8 cellular contexts compared by ENCODE assay signal in genomic region chr12:6461401-6462233, GRCh38. TPM values are rescaled to one million over a fixed set of nuclear protein-coding genes. Genes with fewer than 3 reads are reported as not detected.
DNase-seq lines count a peak whose midpoint lies in the region; ATAC-seq and TF ChIP-seq lines count a peak whose summit lies in the region.

No MANE protein-coding gene starts in this region.

- peak overlapping the region; percentile 95 for H3K27ac ChIP-seq in KOPT-K1 (ENCODE audit: low read depth, low read length, poor library complexity, severe bottlenecking)

- peak; percentile 87 for DNase-seq in Ammon's horn (ENCODE audit: low spot score)
- peak; percentile 88 for DNase-seq in activated CD8-positive, alpha-beta memory T cell treated with anti-CD3 and anti-CD28 coated beads for 24 hours
- peak; percentile 80 for DNase-seq in germinal center (ENCODE audit: low spot score)
- DNase-seq in stimulated activated CD4-positive, alpha-beta T cell treated with anti-CD3 and anti-CD28 coated beads, Interleukin-2, amount 100 ng/mL, for 24 hours = peak; percentile 79 to 80
- no peak for DNase-seq in BE2C
- no peak for DNase-seq in DMS153 treated with DMSO at 0.1 percent for 48 hours (lab: John Stamatoyannopoulos, UW; ENCODE audit: unreplicated experiment)

- H3K4me3 ChIP-seq in BE2C (ENCODE audit: low read depth, low read length) = no peak overlapping the region

- no peaks in the 10 kb centered on the region for H3K4me1 ChIP-seq in BE2C

- H3K36me3 ChIP-seq in KOPT-K1 (ENCODE audit: insufficient read depth, low read length) (peaks cover 93% of the 10 kb centered on the region), BE2C (peaks cover 51% of the 10 kb centered on the region)

- H3K27me3 ChIP-seq in BE2C = no peaks in the 10 kb centered on the region

- H3K9me3 ChIP-seq in KOPT-K1 (ENCODE audit: insufficient read depth, low read length, poor library complexity, severe bottlenecking) (no peaks in the 10 kb centered on the region), BE2C (no peaks in the 10 kb centered on the region)

- TF ChIP-seq CTCF in BE2C (IDR thresholded peaks at IDR 0.05; ENCODE audit: low read depth, low read length) = no peak

- ATAC-seq in GM21360 (IDR thresholded peaks at IDR 0.05; ENCODE audit: unreplicated experiment) = peak; percentile 80

RNA-seq across cellular contexts. Expression of gene VAMP1, which starts 8.9 kb away (rescaled TPM):
- polyA plus RNA-seq in BE2C (2012; ENCODE audit: insufficient read depth, insufficient read length, low read depth) = 4.2 TPM

RNA-seq across cellular contexts. Expression of gene TAPBPL, which starts 9.8 kb away (rescaled TPM):
- 9.8 TPM for polyA plus RNA-seq in BE2C (2012; ENCODE audit: insufficient read depth, insufficient read length, low read depth)

RNA-seq across cellular contexts. Expression of gene CD27, which starts 16.9 kb away (rescaled TPM):
- 2.4 TPM for polyA plus RNA-seq in BE2C (2012; ENCODE audit: insufficient read depth, insufficient read length, low read depth)

RNA-seq across cellular contexts. Expression of gene MRPL51, which starts 31.4 kb away (rescaled TPM):
- 231 TPM for polyA plus RNA-seq in BE2C (2012; ENCODE audit: insufficient read depth, insufficient read length, low read depth)

RNA-seq across cellular contexts. Expression of gene NCAPD2, which starts 32.3 kb away (rescaled TPM):
- 41.8 TPM for polyA plus RNA-seq in BE2C (2012; ENCODE audit: insufficient read depth, insufficient read length, low read depth)

Comparison
In these comparisons a context has a peak if more than half of its experiments do, and no peak if none do; other contexts are left out.
1. DNase-seq: peak in Ammon's horn (single experiment), activated CD8-positive, alpha-beta memory T cell treated with anti-CD3 and anti-CD28 coated beads for 24 hours (single experiment), germinal center (single experiment) and stimulated activated CD4-positive, alpha-beta T cell treated with anti-CD3 and anti-CD28 coated beads, Interleukin-2, amount 100 ng/mL, for 24 hours (2 of 2); none in BE2C (single experiment) and DMS153 treated with DMSO at 0.1 percent for 48 hours (single experiment).